In the genomic region with DNA sequence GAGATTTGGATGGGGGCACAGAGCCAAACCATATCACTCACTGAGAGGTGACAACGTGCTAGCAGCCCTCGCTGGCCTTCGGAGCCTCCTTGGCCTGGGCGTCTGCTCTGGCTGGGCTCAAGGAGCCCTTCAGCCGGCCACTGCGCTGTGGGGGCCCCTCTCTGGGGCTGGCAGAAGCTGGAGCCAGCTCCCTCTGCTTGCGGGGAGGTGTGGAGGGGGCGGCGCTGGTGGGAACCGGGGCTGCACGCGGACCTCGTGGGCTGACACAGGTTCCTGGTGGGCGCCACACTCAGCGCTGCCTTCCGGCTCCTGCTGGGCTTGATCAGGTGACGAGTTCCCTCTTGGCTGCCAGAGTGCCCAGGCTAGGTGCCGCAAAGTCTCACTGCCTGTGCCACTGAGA, we compare ENCODE assay signal across 6 cellular contexts.
"Had no signal": no experiment of that assay in that cellular context is flagged by ENCODE, and none has a peak within 500 bp of the region (broad histone marks: within the 10 kb centered on the region; RNA-seq: fewer than 3 reads in every experiment).

No MANE protein-coding gene starts in this region.

- H3K4me3 ChIP-seq: GM23338, HAP-1 had no signal

- H3K4me1 ChIP-seq: HAP-1 had no signal

- H3K36me3 ChIP-seq: HAP-1 had no signal

- DNase-seq: HFFc6 had no signal

- ATAC-seq: GM23338, HCT116, HepG2 had no signal

- H3K9me3 ChIP-seq: HAP-1 had no signal

- H3K27ac ChIP-seq: HL-60 had no signal
